ENCODE assay signal across 9 cellular contexts in genomic region chr5:90015584-90016018, GRCh38.
DNase-seq lines count a peak whose midpoint lies in the region; ATAC-seq, FAIRE-seq and TF ChIP-seq lines count a peak whose summit lies in the region.
"Had no signal": no experiment of that assay in that cellular context is flagged by ENCODE, and none has a peak within 500 bp of the region (broad histone marks: within the 10 kb centered on the region; RNA-seq: fewer than 3 reads in every experiment).

No MANE protein-coding gene starts in this region.

- intact Hi-C loops in psoas muscle (cut with DNase I): no loop called here

- ATAC-seq in GM18511 (IDR thresholded peaks at IDR 0.05; ENCODE audit: unreplicated experiment): peak; percentile 93
- ATAC-seq in HG02588 (IDR thresholded peaks at IDR 0.05; ENCODE audit: unreplicated experiment): peak; percentile 86
- ATAC-seq in lung (ENCODE audit: insufficient read depth, low FRiP score): peak; percentile 47
- no peak for ATAC-seq in psoas muscle

- H3K4me3 ChIP-seq in lung (no peak overlapping the region), psoas muscle (no peak overlapping the region)

- FAIRE-seq in frontal cortex (lab: Jason Lieb, UNC): no peak

- H3K4me1 ChIP-seq in lung (ENCODE audit: control insufficient read depth in 2 of 2, insufficient read depth in 2 of 2, low read length in 2 of 2) (no peaks in the 10 kb centered on the region), psoas muscle (no peaks in the 10 kb centered on the region)

- peak; percentile 79 for DNase-seq in NCI-H226
- DNase-seq in lung (ENCODE audit: low spot score): no peak
- DNase-seq in psoas muscle: no peak
- no peak for DNase-seq in GM19240 (ENCODE audit: insufficient read length, low spot score)
- no peak for DNase-seq in NCI-H1092 (lab: John Stamatoyannopoulos, UW)
- no peak for DNase-seq in frontal cortex (ENCODE audit: low spot score in 2 of 2)
- DNase-seq: cerebellar nuclear complex had no signal

- H3K27ac ChIP-seq in lung (ENCODE audit: low read depth in 1 of 2, low read length in 1 of 2): no peak overlapping the region
- no peak overlapping the region for H3K27ac ChIP-seq in psoas muscle

- H3K27me3 ChIP-seq in lung (ENCODE audit: control insufficient read depth, insufficient read depth) (no peaks in the 10 kb centered on the region), psoas muscle (ENCODE audit: insufficient read depth in 3 of 3, low read length in 2 of 3) (no peaks in the 10 kb centered on the region)

- no peaks in the 10 kb centered on the region for H3K36me3 ChIP-seq in lung (ENCODE audit: control insufficient read depth in 2 of 2, insufficient read depth in 2 of 2, low read length in 2 of 2)
- no peaks in the 10 kb centered on the region for H3K36me3 ChIP-seq in psoas muscle (ENCODE audit: insufficient read depth in 1 of 2, low read depth in 1 of 2)

- H3K9me3 ChIP-seq in lung (ENCODE audit: control insufficient read depth in 2 of 2, insufficient read depth in 1 of 2, low read length in 1 of 2): no peaks in the 10 kb centered on the region
- no peaks in the 10 kb centered on the region for H3K9me3 ChIP-seq in psoas muscle

- 33 to 39% methylated on average over 3 of the region's 3 CpGs for WGBS in lung, 2 donors
- 70 to 73% (median 71%) methylated on average over 3 of the region's 3 CpGs for WGBS in psoas muscle, 3 donors

- TF ChIP-seq CTCF in lung (IDR thresholded peaks at IDR 0.05; ENCODE audit: control extremely low read depth, extremely low read depth) (no peak), psoas muscle (IDR thresholded peaks at IDR 0.05) (no peak)

Comparison
In these comparisons a context has a peak if more than half of its experiments do, and no peak if none do; other contexts are left out.
1. ATAC-seq: peak in GM18511 (single experiment), HG02588 (single experiment) and lung (single experiment); none in psoas muscle (0 of 4).